ENCODE assay signal across 9 cellular contexts in genomic region chr7:98283127-98283886, GRCh38. TPM values are rescaled to one million over a fixed set of nuclear protein-coding genes. Genes with fewer than 3 reads are reported as not detected.
DNase-seq lines count a peak whose midpoint lies in the region; ATAC-seq, FAIRE-seq and TF ChIP-seq lines count a peak whose summit lies in the region.
"Had no signal": no experiment of that assay in that cellular context is flagged by ENCODE, and none has a peak within 500 bp of the region (broad histone marks: within the 10 kb centered on the region; RNA-seq: fewer than 3 reads in every experiment).

No MANE protein-coding gene starts in this region.

- no peak for FAIRE-seq in kidney (lab: Jason Lieb, UNC)
- FAIRE-seq: colon had no signal

- intact Hi-C loops in kidney (cut with DNase I): no loop called here

- H3K36me3 Mint-ChIP-seq in stimulated activated naive CD8-positive, alpha-beta T cell treated with anti-CD3 and anti-CD28 coated beads, Interleukin-15, Interleukin-2, amounts not matched to agents 100 ng/mL and 50 ng/mL, for 24 hours (ENCODE audit: low read depth): peaks cover 8% of the 10 kb centered on the region

- H3K9me3 Mint-ChIP-seq in stimulated activated naive CD8-positive, alpha-beta T cell treated with anti-CD3 and anti-CD28 coated beads, Interleukin-15, Interleukin-2, amounts not matched to agents 100 ng/mL and 50 ng/mL, for 24 hours: no peaks in the 10 kb centered on the region
- no peaks in the 10 kb centered on the region for H3K9me3 Mint-ChIP-seq in stimulated activated naive CD8-positive, alpha-beta T cell treated with anti-CD3 and anti-CD28 coated beads, Interleukin-15, amount 100 ng/mL, for 72 hours

- no peak overlapping the region for H3K27ac Mint-ChIP-seq in stimulated activated naive CD8-positive, alpha-beta T cell treated with anti-CD3 and anti-CD28 coated beads, Interleukin-15, Interleukin-2, amounts not matched to agents 100 ng/mL and 50 ng/mL, for 24 hours
- peak overlapping the region; percentile 48 to 57 for H3K27ac Mint-ChIP-seq in stimulated activated naive CD8-positive, alpha-beta T cell treated with anti-CD3 and anti-CD28 coated beads, Interleukin-15, amount 100 ng/mL, for 72 hours

- H3K36me3 ChIP-seq in kidney (ENCODE audit: control insufficient read depth in 1 of 2, insufficient read depth in 2 of 2, low read length in 2 of 2): peaks cover 0 to 3% of the 10 kb centered on the region in 2 donors

- H3K9ac ChIP-seq in kidney (ENCODE audit: low read length in 2 of 2): peak overlapping the region; percentile 69 to 99

- no peaks in the 10 kb centered on the region for H3K27me3 Mint-ChIP-seq in stimulated activated naive CD8-positive, alpha-beta T cell treated with anti-CD3 and anti-CD28 coated beads, Interleukin-15, Interleukin-2, amounts not matched to agents 100 ng/mL and 50 ng/mL, for 24 hours
- no peaks in the 10 kb centered on the region for H3K27me3 Mint-ChIP-seq in stimulated activated naive CD8-positive, alpha-beta T cell treated with anti-CD3 and anti-CD28 coated beads, Interleukin-15, amount 100 ng/mL, for 72 hours

- H3K27ac ChIP-seq in angular gyrus (ENCODE audit: low read depth, low read length): peak overlapping the region; percentile 65
- peak overlapping the region; percentile 92 to 93 for H3K27ac ChIP-seq in kidney (ENCODE audit: low read depth in 2 of 2, low read length in 2 of 2)

- DNase-seq in stimulated activated naive CD8-positive, alpha-beta T cell treated with anti-CD3 and anti-CD28 coated beads, Interleukin-15, Interleukin-2, amounts not matched to agents 100 U/mL and 50 U/mL, for 24 hours: no peak
- DNase-seq in kidney (peak; percentile 88), SHP77 (lab: John Stamatoyannopoulos, UW) (no peak)
- no peak for DNase-seq in stimulated activated naive CD8-positive, alpha-beta T cell treated with anti-CD3 and anti-CD28 coated beads, Interleukin-15, amount 100 ng/mL, for 72 hours
- DNase-seq in activated CD4-positive, alpha-beta T cell treated with anti-CD3 and anti-CD28 coated beads, Interleukin-2, amount 50 U/mL, for 4 hours: no peak

- peaks cover 32% of the 10 kb centered on the region for H3K4me1 Mint-ChIP-seq in stimulated activated naive CD8-positive, alpha-beta T cell treated with anti-CD3 and anti-CD28 coated beads, Interleukin-15, Interleukin-2, amounts not matched to agents 100 ng/mL and 50 ng/mL, for 24 hours (ENCODE audit: low read depth)
- H3K4me1 Mint-ChIP-seq in stimulated activated naive CD8-positive, alpha-beta T cell treated with anti-CD3 and anti-CD28 coated beads, Interleukin-15, amount 100 ng/mL, for 72 hours: peaks cover 42% of the 10 kb centered on the region

- no peak for ATAC-seq in stimulated activated naive CD8-positive, alpha-beta T cell treated with anti-CD3 and anti-CD28 coated beads, Interleukin-15, Interleukin-2, amounts not matched to agents 100 U/mL and 50 U/mL, for 24 hours
- no peak for ATAC-seq in stimulated activated naive CD8-positive, alpha-beta T cell treated with anti-CD3 and anti-CD28 coated beads, Interleukin-15, amount 100 ng/mL, for 72 hours
- no peak for ATAC-seq in HG02884 (IDR thresholded peaks at IDR 0.05; ENCODE audit: unreplicated experiment)

- peaks cover 28 to 53% of the 10 kb centered on the region in 2 donors for H3K4me1 ChIP-seq in kidney (ENCODE audit: control insufficient read depth in 1 of 2, insufficient read depth in 1 of 2, low read depth in 1 of 2, low read length in 2 of 2)

- TF ChIP-seq CTCF in kidney (IDR thresholded peaks at IDR 0.05; ENCODE audit: borderline replicate concordance, extremely low read depth, insufficient read depth): no peak

- peak overlapping the region; percentile 87 to 94 for H3K4me3 ChIP-seq in kidney (ENCODE audit: low read length in 2 of 2)

- no peaks in the 10 kb centered on the region for H3K9me3 ChIP-seq in kidney (ENCODE audit: control insufficient read depth in 1 of 2, low read length in 2 of 2)

- peak overlapping the region; percentile 81 for H3K4me3 Mint-ChIP-seq in stimulated activated naive CD8-positive, alpha-beta T cell treated with anti-CD3 and anti-CD28 coated beads, Interleukin-15, Interleukin-2, amounts not matched to agents 100 ng/mL and 50 ng/mL, for 24 hours
- H3K4me3 Mint-ChIP-seq in stimulated activated naive CD8-positive, alpha-beta T cell treated with anti-CD3 and anti-CD28 coated beads, Interleukin-15, amount 100 ng/mL, for 72 hours: peak overlapping the region; percentile 87 to 91

RNA-seq across cellular contexts. Expression of gene BRI3, which starts 1.8 kb away (rescaled TPM):
- total RNA-seq in kidney: 192 TPM
- 240 TPM for polyA plus RNA-seq in kidney (ENCODE audit: insufficient read depth, low read depth, low replicate concordance)

RNA-seq across cellular contexts. Expression of gene TECPR1, which starts 31.3 kb away (rescaled TPM):
- total RNA-seq in kidney: 39.5 TPM
- polyA plus RNA-seq in kidney (ENCODE audit: insufficient read depth, low read depth, low replicate concordance): 5.1 TPM
